8 cellular contexts compared by ENCODE assay signal in the genomic region with DNA sequence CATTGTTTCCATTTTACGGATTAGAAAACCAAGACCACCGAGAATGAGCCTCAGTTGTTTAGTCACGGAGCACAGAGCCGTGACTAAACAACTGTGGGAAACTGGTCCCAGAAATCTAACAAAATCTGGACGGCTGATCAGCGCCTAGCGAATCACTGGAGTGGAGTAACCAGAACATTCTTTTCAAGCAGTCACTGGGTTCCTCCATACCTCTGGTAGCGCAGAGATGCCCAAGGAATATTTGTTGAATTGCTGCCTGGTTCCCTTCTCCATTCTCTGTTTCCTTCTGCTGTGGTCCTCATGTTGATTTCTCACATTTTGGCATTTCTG.
DNase-seq lines count a peak whose midpoint lies in the region; ATAC-seq and TF ChIP-seq lines count a peak whose summit lies in the region.

No MANE protein-coding gene starts in this region.

- H3K4me3 ChIP-seq in GM23338 (peak overlapping the region; percentile 94), foreskin fibroblast (ENCODE audit: low read depth in 1 of 2, low read length in 2 of 2) (peak overlapping the region; percentile 57 to 64), skeletal muscle satellite cell (ENCODE audit: low read length) (peak overlapping the region; percentile 69)

- H3K27ac ChIP-seq in GM23338 (ENCODE audit: low read depth) (no peak overlapping the region; the same call in 1 of the 2 replicates), VCaP (peak overlapping the region; percentile 91)

- H3K4me1 ChIP-seq in GM23338 (ENCODE audit: insufficient read depth): peaks cover 23% of the 10 kb centered on the region
- H3K4me1 ChIP-seq in skeletal muscle satellite cell (ENCODE audit: control insufficient read depth, insufficient read depth, low read length): no peaks in the 10 kb centered on the region

- peaks cover 22% of the 10 kb centered on the region for H3K4me1 Mint-ChIP-seq in GM23338

- H3K9ac ChIP-seq in skeletal muscle satellite cell (ENCODE audit: low read depth, low read length): no peak overlapping the region

- peak overlapping the region; percentile 81 for H3K27ac Mint-ChIP-seq in GM23338

- H3K27me3 ChIP-seq in GM23338 (ENCODE audit: insufficient read depth) (peaks cover 17% of the 10 kb centered on the region), skeletal muscle satellite cell (ENCODE audit: control insufficient read depth, insufficient read depth, low read length) (peaks cover 33% of the 10 kb centered on the region)

- H3K4me2 ChIP-seq in GM23338 (peak overlapping the region; percentile 86), skeletal muscle satellite cell (ENCODE audit: low read length) (peak overlapping the region; percentile 87)

- H3K36me3 ChIP-seq in GM23338 (ENCODE audit: insufficient read depth) (no peaks in the 10 kb centered on the region), skeletal muscle satellite cell (ENCODE audit: insufficient read depth, low read length) (no peaks in the 10 kb centered on the region)

- no peaks in the 10 kb centered on the region for H3K9me3 ChIP-seq in skeletal muscle satellite cell (replicated peaks; ENCODE audit: low read length)

- H3K4me3 Mint-ChIP-seq in GM23338: peak overlapping the region; percentile 97

- no peak for DNase-seq in GM23338 (ENCODE audit: low spot score)
- peak in 1 of 2 donors; percentile 32 for DNase-seq in foreskin fibroblast
- no peak for DNase-seq in OCI-M2 (lab: John Stamatoyannopoulos, UW; ENCODE audit: unreplicated experiment)
- DNase-seq in stimulated activated CD4-positive, alpha-beta T cell treated with anti-CD3 and anti-CD28 coated beads, Interleukin-15, amount 100 ng/mL, for 24 hours: no peak
- no peak for DNase-seq in NCI-H187 (lab: John Stamatoyannopoulos, UW)

- no peaks in the 10 kb centered on the region for H3K9me2 ChIP-seq in GM23338 (ENCODE audit: insufficient read depth)

- H3K27me3 Mint-ChIP-seq in GM23338 (ENCODE audit: insufficient read depth, low read depth, poor library complexity): peaks cover 10% of the 10 kb centered on the region

- H2AFZ ChIP-seq in GM23338: peak overlapping the region; percentile 95; the same call in 1 of the 2 replicates

- 0 out of 2 replicates have a peak, but pooled peaks cover 4% of the 10 kb centered on the region for H3K79me2 ChIP-seq in GM23338 (replicated peaks; ENCODE audit: insufficient read depth)

- ATAC-seq in GM23338: no peak
- no peak for ATAC-seq in HG02884 (IDR thresholded peaks at IDR 0.05; ENCODE audit: unreplicated experiment)

- peaks cover 7% of the 10 kb centered on the region; the same call in 1 of the 2 replicates for H3F3A ChIP-seq in GM23338 (replicated peaks; ENCODE audit: low read depth)

- TF ChIP-seq CTCF in GM23338 (conservative IDR thresholded peaks at IDR 0.05; ENCODE audit: low read depth in 2 of 2) (no peak), VCaP (conservative IDR thresholded peaks at IDR 0.05) (no peak), foreskin fibroblast (IDR thresholded peaks at IDR 0.05; ENCODE audit: low read depth, low read length) (no peak)

- H4K20me1 ChIP-seq in GM23338 (replicated peaks; ENCODE audit: insufficient read depth): no peaks in the 10 kb centered on the region

- H3K9me3 Mint-ChIP-seq in GM23338: no peaks in the 10 kb centered on the region; the same call in 2 of the 3 replicates

- no peaks in the 10 kb centered on the region for H3K36me3 Mint-ChIP-seq in GM23338 (ENCODE audit: low read depth)

TF ChIP-seq in GM23338, 12 proteins besides CTCF, POLR2A, EP300 and RAD21 (continues in another document):
- TF ChIP-seq CREB1 (CRISPR knock-in tag; IDR thresholded peaks at IDR 0.05; ENCODE audit: low read depth) (no peak), ZNF331 (CRISPR knock-in tag; IDR thresholded peaks at IDR 0.05; ENCODE audit: low read depth) (no peak), ZNF114 (CRISPR knock-in tag; IDR thresholded peaks at IDR 0.05) (no peak), EZH2 (IDR thresholded peaks at IDR 0.05; ENCODE audit: low read depth, unreplicated experiment) (no peak), JUNB (IDR thresholded peaks at IDR 0.05; ENCODE audit: unreplicated experiment) (no peak), EZH2phosphoT487 (IDR thresholded peaks at IDR 0.05; ENCODE audit: unreplicated experiment) (no peak), STAT1 (IDR thresholded peaks at IDR 0.05; ENCODE audit: unreplicated experiment) (no peak), NANOG (IDR thresholded peaks at IDR 0.05; ENCODE audit: borderline replicate concordance) (no peak), POLR2AphosphoS5 (IDR thresholded peaks at IDR 0.05; ENCODE audit: low read depth) (no peak)
- TF ChIP-seq, protein P1, sequence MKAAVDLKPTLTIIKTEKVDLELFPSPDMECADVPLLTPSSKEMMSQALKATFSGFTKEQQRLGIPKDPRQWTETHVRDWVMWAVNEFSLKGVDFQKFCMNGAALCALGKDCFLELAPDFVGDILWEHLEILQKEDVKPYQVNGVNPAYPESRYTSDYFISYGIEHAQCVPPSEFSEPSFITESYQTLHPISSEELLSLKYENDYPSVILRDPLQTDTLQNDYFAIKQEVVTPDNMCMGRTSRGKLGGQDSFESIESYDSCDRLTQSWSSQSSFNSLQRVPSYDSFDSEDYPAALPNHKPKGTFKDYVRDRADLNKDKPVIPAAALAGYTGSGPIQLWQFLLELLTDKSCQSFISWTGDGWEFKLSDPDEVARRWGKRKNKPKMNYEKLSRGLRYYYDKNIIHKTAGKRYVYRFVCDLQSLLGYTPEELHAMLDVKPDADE (IDR thresholded peaks at IDR 0.05): no peak
- TF ChIP-seq, protein P2, sequence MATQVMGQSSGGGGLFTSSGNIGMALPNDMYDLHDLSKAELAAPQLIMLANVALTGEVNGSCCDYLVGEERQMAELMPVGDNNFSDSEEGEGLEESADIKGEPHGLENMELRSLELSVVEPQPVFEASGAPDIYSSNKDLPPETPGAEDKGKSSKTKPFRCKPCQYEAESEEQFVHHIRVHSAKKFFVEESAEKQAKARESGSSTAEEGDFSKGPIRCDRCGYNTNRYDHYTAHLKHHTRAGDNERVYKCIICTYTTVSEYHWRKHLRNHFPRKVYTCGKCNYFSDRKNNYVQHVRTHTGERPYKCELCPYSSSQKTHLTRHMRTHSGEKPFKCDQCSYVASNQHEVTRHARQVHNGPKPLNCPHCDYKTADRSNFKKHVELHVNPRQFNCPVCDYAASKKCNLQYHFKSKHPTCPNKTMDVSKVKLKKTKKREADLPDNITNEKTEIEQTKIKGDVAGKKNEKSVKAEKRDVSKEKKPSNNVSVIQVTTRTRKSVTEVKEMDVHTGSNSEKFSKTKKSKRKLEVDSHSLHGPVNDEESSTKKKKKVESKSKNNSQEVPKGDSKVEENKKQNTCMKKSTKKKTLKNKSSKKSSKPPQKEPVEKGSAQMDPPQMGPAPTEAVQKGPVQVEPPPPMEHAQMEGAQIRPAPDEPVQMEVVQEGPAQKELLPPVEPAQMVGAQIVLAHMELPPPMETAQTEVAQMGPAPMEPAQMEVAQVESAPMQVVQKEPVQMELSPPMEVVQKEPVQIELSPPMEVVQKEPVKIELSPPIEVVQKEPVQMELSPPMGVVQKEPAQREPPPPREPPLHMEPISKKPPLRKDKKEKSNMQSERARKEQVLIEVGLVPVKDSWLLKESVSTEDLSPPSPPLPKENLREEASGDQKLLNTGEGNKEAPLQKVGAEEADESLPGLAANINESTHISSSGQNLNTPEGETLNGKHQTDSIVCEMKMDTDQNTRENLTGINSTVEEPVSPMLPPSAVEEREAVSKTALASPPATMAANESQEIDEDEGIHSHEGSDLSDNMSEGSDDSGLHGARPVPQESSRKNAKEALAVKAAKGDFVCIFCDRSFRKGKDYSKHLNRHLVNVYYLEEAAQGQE (IDR thresholded peaks at IDR 0.05; ENCODE audit: unreplicated experiment): no peak
